ENCODE assay signal across 1 cellular context in genomic region chr6:118896339-118897136, GRCh38.
TF ChIP-seq lines count a peak whose summit lies in the region.

No MANE protein-coding gene starts in this region.

TF ChIP-seq in HepG2, 621 proteins besides CTCF, POLR2A, EP300 and RAD21 (continued from another document and continues in another):
- TF ChIP-seq YEATS2 (CRISPR knock-in tag; IDR thresholded peaks at IDR 0.05; ENCODE audit: borderline replicate concordance) (peak; percentile 39; the same call in 1 of the 2 replicates), ZBTB37 (CRISPR knock-in tag; IDR thresholded peaks at IDR 0.05) (no peak), MIER3 (CRISPR knock-in tag; IDR thresholded peaks at IDR 0.05; ENCODE audit: borderline replicate concordance) (peak; percentile 59; the same call in 1 of the 2 replicates), ZNF543 (CRISPR knock-in tag; IDR thresholded peaks at IDR 0.05) (no peak), ZBTB43 (CRISPR knock-in tag; conservative IDR thresholded peaks at IDR 0.05) (no peak), ZNF766 (CRISPR knock-in tag; IDR thresholded peaks at IDR 0.05; ENCODE audit: borderline replicate concordance) (no peak), ZBTB20 (CRISPR knock-in tag; IDR thresholded peaks at IDR 0.05; ENCODE audit: borderline replicate concordance, low read depth) (no peak), KMT2B (CRISPR knock-in tag; IDR thresholded peaks at IDR 0.05) (peak; percentile 62; the same call in 1 of the 2 replicates), GPN1 (CRISPR knock-in tag; IDR thresholded peaks at IDR 0.05; ENCODE audit: borderline replicate concordance) (no peak), ATF3 (CRISPR knock-in tag; IDR thresholded peaks at IDR 0.05) (no peak), ZNF513 (CRISPR knock-in tag; conservative IDR thresholded peaks at IDR 0.05) (no peak), PATZ1 (CRISPR knock-in tag; IDR thresholded peaks at IDR 0.05) (no peak), ZNF205 (CRISPR knock-in tag; IDR thresholded peaks at IDR 0.05) (0 out of 2 replicates have a peak, but pooled peaks have one; percentile 18), KLF15 (CRISPR knock-in tag; IDR thresholded peaks at IDR 0.05; ENCODE audit: borderline replicate concordance) (no peak), GPBP1L1 (CRISPR knock-in tag; IDR thresholded peaks at IDR 0.05) (no peak), CEBPB (IDR thresholded peaks at IDR 0.05; ENCODE audit: borderline replicate concordance, low read depth, low read length) (no peak), HOMEZ (CRISPR knock-in tag; IDR thresholded peaks at IDR 0.05; ENCODE audit: low read depth) (0 out of 2 replicates have a peak, but pooled peaks have one; percentile 16), ZNF709 (CRISPR knock-in tag; IDR thresholded peaks at IDR 0.05) (no peak), PHF21A (CRISPR knock-in tag; IDR thresholded peaks at IDR 0.05) (peak; percentile 23; the same call in 1 of the 2 replicates), NFE2 (CRISPR knock-in tag; IDR thresholded peaks at IDR 0.05) (peak; percentile 68), ZNF770 (CRISPR knock-in tag; IDR thresholded peaks at IDR 0.05) (peak; percentile 83), ZNF776 (CRISPR knock-in tag; IDR thresholded peaks at IDR 0.05) (no peak), KMT2A (CRISPR knock-in tag; IDR thresholded peaks at IDR 0.05) (peak; percentile 82; the same call in 1 of the 2 replicates), ZNF224 (CRISPR knock-in tag; IDR thresholded peaks at IDR 0.05) (no peak), KDM6A (CRISPR knock-in tag; IDR thresholded peaks at IDR 0.05; ENCODE audit: low read depth) (no peak), CENPX (CRISPR knock-in tag; IDR thresholded peaks at IDR 0.05) (no peak), HNRNPL (IDR thresholded peaks at IDR 0.05; ENCODE audit: low read depth, low read length) (no peak), MIXL1 (CRISPR knock-in tag; IDR thresholded peaks at IDR 0.05) (no peak), ATF1 (CRISPR knock-in tag; IDR thresholded peaks at IDR 0.05) (no peak), ZNF724P (CRISPR knock-in tag; IDR thresholded peaks at IDR 0.05; ENCODE audit: borderline replicate concordance) (no peak), MED8 (CRISPR knock-in tag; IDR thresholded peaks at IDR 0.05; ENCODE audit: insufficient replicate concordance) (no peak), MTF2 (CRISPR knock-in tag; IDR thresholded peaks at IDR 0.05; ENCODE audit: borderline replicate concordance) (no peak), SAFB2 (CRISPR knock-in tag; IDR thresholded peaks at IDR 0.05; ENCODE audit: borderline replicate concordance, low read depth) (no peak), PAWR (CRISPR knock-in tag; IDR thresholded peaks at IDR 0.05; ENCODE audit: borderline replicate concordance) (no peak), NFAT5 (CRISPR knock-in tag; IDR thresholded peaks at IDR 0.05) (no peak), CCAR2 (optimal IDR thresholded peaks at IDR 0.05; ENCODE audit: low read depth, low read length) (no peak), THAP7 (CRISPR knock-in tag; IDR thresholded peaks at IDR 0.05) (no peak), ZSCAN29 (CRISPR knock-in tag; conservative IDR thresholded peaks at IDR 0.05) (no peak), ZNF574 (CRISPR knock-in tag; IDR thresholded peaks at IDR 0.05) (no peak), RBM39 (IDR thresholded peaks at IDR 0.05; ENCODE audit: low read depth, low read length, poor library complexity, severe bottlenecking) (no peak), ARNT2 (CRISPR knock-in tag; IDR thresholded peaks at IDR 0.05; ENCODE audit: low read depth) (no peak)
